ENCODE assay signal across 20 cellular contexts in the genomic region with DNA sequence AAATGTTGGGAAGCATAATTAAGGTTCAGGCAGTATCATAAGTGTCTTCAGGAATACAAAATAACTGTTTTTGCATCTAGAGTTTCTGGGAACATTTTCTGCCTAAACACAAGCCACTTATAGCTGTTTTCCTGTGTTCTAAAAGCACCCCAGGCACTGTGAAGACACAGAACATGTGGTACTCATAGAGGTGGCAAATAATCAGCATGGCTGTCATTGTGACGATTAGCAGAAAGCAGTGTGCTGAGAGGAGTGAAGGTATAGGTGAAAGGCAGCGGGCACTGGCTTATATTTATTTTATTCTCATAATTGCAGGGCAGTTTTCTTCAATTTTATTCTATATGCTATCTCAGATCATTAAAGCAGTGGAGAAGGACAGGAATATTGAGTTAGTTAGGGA.
"Had no signal": no experiment of that assay in that cellular context is flagged by ENCODE, and none has a peak within 500 bp of the region (broad histone marks: within the 10 kb centered on the region; RNA-seq: fewer than 3 reads in every experiment).

No MANE protein-coding gene starts in this region.

- H3K4me1 ChIP-seq: prostate gland, upper lobe of right lung had no signal

- H3K27me3 ChIP-seq: brain microvascular endothelial cell, dorsolateral prefrontal cortex, ovary, upper lobe of right lung had no signal

- H3K4me3 ChIP-seq: dorsolateral prefrontal cortex, lung, ovary, prostate gland, upper lobe of right lung had no signal

- H3K9me3 ChIP-seq: ovary, prostate gland, upper lobe of right lung had no signal

- DNase-seq: activated CD4-positive, alpha-beta memory T cell treated with anti-CD3 and anti-CD28 coated beads, Interleukin-2, amount 10 ng/mL, durations not matched to agents 7 days and 5 days; activated CD4-positive, alpha-beta T cell treated with anti-CD3 and anti-CD28 coated beads, Interleukin-2, amount 10 ng/mL, durations not matched to agents 24 days and 14 days; activated CD8-positive, alpha-beta memory T cell treated with anti-CD3 and anti-CD28 coated beads, Interleukin-2, amount 10 ng/mL, durations not matched to agents 7 days and 5 days; activated gamma-delta T cell; activated T-cell treated with anti-CD3 and anti-CD28 coated beads for 4 hours; anterior cingulate cortex; brain microvascular endothelial cell; dorsolateral prefrontal cortex; effector memory CD8-positive, alpha-beta T cell; glutamatergic neuron; hypothalamus; left colon; naive thymus-derived CD8-positive, alpha-beta T cell; ovary; stimulated activated CD4-positive, alpha-beta T cell treated with anti-CD3 and anti-CD28 coated beads, Interleukin-4, amount 100 ng/mL, for 4 hours; stimulated activated naive CD8-positive, alpha-beta T cell treated with anti-CD3 and anti-CD28 coated beads, Interleukin-15, Interleukin-2, amounts not matched to agents 100 U/mL and 50 U/mL, for 24 hours; upper lobe of right lung had no signal

- ATAC-seq: activated CD8-positive, alpha-beta memory T cell treated with anti-CD3 and anti-CD28 coated beads, Interleukin-2, amount 10 ng/mL, durations not matched to agents 7 days and 5 days; effector memory CD8-positive, alpha-beta T cell; esophagus mucosa; left colon; naive thymus-derived CD8-positive, alpha-beta T cell; stimulated activated naive CD8-positive, alpha-beta T cell treated with anti-CD3 and anti-CD28 coated beads, Interleukin-15, Interleukin-2, amounts not matched to agents 100 U/mL and 50 U/mL, for 24 hours; upper lobe of right lung had no signal

- H3K27ac ChIP-seq: brain microvascular endothelial cell, dorsolateral prefrontal cortex, ovary, prostate gland, upper lobe of right lung had no signal

- H3K36me3 ChIP-seq: brain microvascular endothelial cell, ovary, prostate gland, upper lobe of right lung had no signal
